20 cellular contexts compared by ENCODE assay signal in the genomic region with DNA sequence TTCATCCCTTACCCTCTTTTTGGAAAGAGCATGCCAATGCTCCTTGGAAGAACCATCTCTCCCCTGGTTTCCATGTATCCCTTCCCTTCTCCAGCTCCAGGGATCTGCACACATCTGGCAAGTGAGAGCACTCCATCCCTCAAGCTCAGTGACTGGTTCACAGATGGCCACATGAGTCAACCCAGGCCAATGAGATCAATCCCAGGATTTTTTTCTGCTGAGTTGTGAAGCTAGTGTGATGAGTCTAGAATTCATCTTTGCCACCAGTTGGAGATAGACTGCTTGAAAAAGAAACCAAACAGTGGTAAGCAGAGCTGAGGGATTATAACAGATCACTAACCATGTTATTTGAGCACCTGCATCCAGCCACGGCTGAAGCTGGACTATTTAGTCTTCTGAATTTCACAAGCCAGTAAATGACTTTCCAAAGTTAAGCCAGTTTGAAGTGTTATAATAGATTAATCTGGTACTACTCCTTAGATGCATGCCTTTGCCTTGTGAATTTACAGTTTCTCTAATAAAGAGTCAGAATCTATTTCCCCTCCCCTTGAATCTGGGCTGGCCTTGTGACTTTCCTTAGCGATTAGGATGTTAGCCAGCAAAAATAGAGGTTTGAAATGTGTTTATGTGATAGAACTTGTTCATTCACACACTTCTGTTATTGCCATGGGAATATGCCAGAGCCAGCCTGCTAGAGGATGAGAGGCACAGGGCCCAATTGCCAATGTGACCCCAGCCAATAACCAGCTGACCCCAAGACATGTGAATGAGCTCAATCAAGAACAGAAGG.
DNase-seq lines count a peak whose midpoint lies in the region; ATAC-seq and TF ChIP-seq lines count a peak whose summit lies in the region.
"Had no signal": no experiment of that assay in that cellular context is flagged by ENCODE, and none has a peak within 500 bp of the region (broad histone marks: within the 10 kb centered on the region; RNA-seq: fewer than 3 reads in every experiment).

No MANE protein-coding gene starts in this region.

- peaks cover 10% of the 10 kb centered on the region for H3K4me1 ChIP-seq in mesenchymal stem cell (ENCODE audit: control insufficient read depth, insufficient read depth, low read depth, low read length)
- H3K4me1 ChIP-seq: left lung, testis had no signal

- H3K23ac ChIP-seq in mesenchymal stem cell (ENCODE audit: low read length in 2 of 2) = no peak overlapping the region

- H3K4ac ChIP-seq in mesenchymal stem cell (ENCODE audit: low read depth in 1 of 2, low read length in 2 of 2) = no peak overlapping the region

- no peak overlapping the region for H3K14ac ChIP-seq in mesenchymal stem cell (ENCODE audit: low read length in 2 of 2)

- H4K91ac ChIP-seq in mesenchymal stem cell (ENCODE audit: low read length) = no peak overlapping the region

- WGBS in mesenchymal stem cell = 57% methylated on average over 1 of the region's 2 CpGs

- H3K27me3 ChIP-seq in mesenchymal stem cell (ENCODE audit: control insufficient read depth in 1 of 2, insufficient read depth in 1 of 2, low read length in 2 of 2) = no peaks in the 10 kb centered on the region
- H3K27me3 ChIP-seq: cardiac muscle cell, left lung, SJSA1, testis had no signal

- no peak overlapping the region for H3K27ac ChIP-seq in mesenchymal stem cell (ENCODE audit: low read length, poor library complexity, severe bottlenecking)
- H3K27ac ChIP-seq: cardiac muscle cell, HL-60, KMS-11, left lung, SJSA1, testis had no signal

- no peak for TF ChIP-seq CTCF in HFF-Myc (IDR thresholded peaks at IDR 0.05; ENCODE audit: low read depth, low read length, missing control alignments)

- H2BK120ac ChIP-seq in mesenchymal stem cell (ENCODE audit: low read depth, low read length) = no peak overlapping the region

- H3K4me2 ChIP-seq in mesenchymal stem cell (ENCODE audit: low read length, poor library complexity, severe bottlenecking) = no peak overlapping the region
- H3K4me2 ChIP-seq: KMS-11 had no signal

- H4K8ac ChIP-seq in mesenchymal stem cell (ENCODE audit: low read length) = peak overlapping the region; percentile 5

- DNase-seq in AG20443 (ENCODE audit: low spot score) (peak; percentile 52), HFF-Myc (ENCODE audit: extremely low read depth, low read depth) (peak; percentile 61), astrocyte of the hippocampus (ENCODE audit: low read depth, low spot score) (peak; percentile 42), mesenchymal stem cell (peak; percentile 74)
- no peak for DNase-seq in activated T-cell treated with anti-CD3 and anti-CD28 coated beads, Interleukin-2, amount 50 U/mL, for 48 hours
- DNase-seq: activated CD4-positive, alpha-beta T cell treated with anti-CD3 and anti-CD28 coated beads for 48 hours; activated naive CD4-positive, alpha-beta T cell treated with anti-CD3 and anti-CD28 coated beads, Interleukin-2, amount 50 U/mL, for 16 hours; activated T-cell treated with anti-CD3 and anti-CD28 coated beads for 4 hours; C1 segment of cervical spinal cord; effector CD4-positive, alpha-beta T cell; left lung; stimulated activated CD4-positive, alpha-beta T cell treated with anti-CD3 and anti-CD28 coated beads, Interleukin-4, amount 100 ng/mL, for 1 hour; T-helper 9 cell; testis had no signal

- ATAC-seq in HG02588 (IDR thresholded peaks at IDR 0.05; ENCODE audit: unreplicated experiment) (no peak), HG02973 (IDR thresholded peaks at IDR 0.05; ENCODE audit: unreplicated experiment) (no peak)
- ATAC-seq: left lung had no signal

- no peak overlapping the region for H3K18ac ChIP-seq in mesenchymal stem cell (ENCODE audit: low read depth in 1 of 2, low read length in 2 of 2)

- H2BK12ac ChIP-seq in mesenchymal stem cell (ENCODE audit: low read length in 2 of 2) = peak overlapping the region in 1 of 2 experiments; percentile 46

- H3K79me1 ChIP-seq in mesenchymal stem cell (replicated peaks; ENCODE audit: low read length, poor library complexity, severe bottlenecking) = no peaks in the 10 kb centered on the region

- no peak overlapping the region for H3K9ac ChIP-seq in mesenchymal stem cell (ENCODE audit: low read length)
- H3K9ac ChIP-seq: KMS-11 had no signal

- H3K4me3 ChIP-seq in HFF-Myc (replicated peaks; ENCODE audit: low read depth, low read length) (no peak overlapping the region), mesenchymal stem cell (ENCODE audit: insufficient read depth in 1 of 2, low read depth in 1 of 2, low read length in 2 of 2) (no peak overlapping the region)
- H3K4me3 ChIP-seq: cardiac muscle cell, left lung, SJSA1, testis had no signal

- peak overlapping the region; percentile 74 for H2BK5ac ChIP-seq in mesenchymal stem cell (ENCODE audit: low read depth, low read length, poor library complexity, severe bottlenecking)

- no peak overlapping the region for H2AFZ ChIP-seq in mesenchymal stem cell (ENCODE audit: low read depth, low read length)

- H2AK5ac ChIP-seq in mesenchymal stem cell (ENCODE audit: low read length, severe bottlenecking) = peak overlapping the region; percentile 47

- no peak overlapping the region for H2BK15ac ChIP-seq in mesenchymal stem cell (ENCODE audit: low read depth, poor library complexity, severe bottlenecking)

- no peaks in the 10 kb centered on the region for H3K36me3 ChIP-seq in mesenchymal stem cell (ENCODE audit: control insufficient read depth in 1 of 2, insufficient read depth in 2 of 2, low read depth in 1 of 2, low read length in 2 of 2)
- H3K36me3 ChIP-seq: cardiac muscle cell, left lung, SJSA1 had no signal

- no peaks in the 10 kb centered on the region for H3K9me3 ChIP-seq in mesenchymal stem cell (ENCODE audit: control insufficient read depth, low read length)
- H3K9me3 ChIP-seq: left lung, SJSA1, testis had no signal

Comparison
In these comparisons a context has a peak if more than half of its experiments do, and no peak if none do; other contexts are left out.
1. DNase-seq: peak in AG20443 (single experiment), HFF-Myc (single experiment), astrocyte of the hippocampus (single experiment) and mesenchymal stem cell (single experiment); none in activated T-cell treated with anti-CD3 and anti-CD28 coated beads, Interleukin-2, amount 50 U/mL, for 48 hours (0 of 2).